In the genomic region with DNA sequence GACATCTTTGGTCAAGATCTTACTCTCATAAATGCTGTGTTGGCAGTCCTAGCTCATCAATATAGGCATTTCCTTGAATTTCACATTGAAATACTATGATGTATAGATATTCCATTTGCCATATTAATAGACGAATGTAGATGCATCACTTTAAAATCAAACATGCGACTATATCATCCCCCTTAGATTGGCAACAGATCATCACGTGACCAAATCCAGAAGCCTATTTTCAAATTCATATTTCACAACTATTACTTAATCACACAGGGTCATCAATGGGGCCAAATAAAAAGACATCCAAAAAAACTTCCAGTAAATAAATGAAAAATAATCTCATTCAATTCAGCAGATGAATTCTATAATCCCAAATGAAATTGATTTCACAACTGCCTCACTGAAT, we compare ENCODE assay signal across 2 cellular contexts.
TF ChIP-seq lines count a peak whose summit lies in the region.

No MANE protein-coding gene starts in this region.

TF ChIP-seq in IMR-90, 13 proteins besides CTCF, POLR2A, EP300 and RAD21:
- TF ChIP-seq, protein P1, sequence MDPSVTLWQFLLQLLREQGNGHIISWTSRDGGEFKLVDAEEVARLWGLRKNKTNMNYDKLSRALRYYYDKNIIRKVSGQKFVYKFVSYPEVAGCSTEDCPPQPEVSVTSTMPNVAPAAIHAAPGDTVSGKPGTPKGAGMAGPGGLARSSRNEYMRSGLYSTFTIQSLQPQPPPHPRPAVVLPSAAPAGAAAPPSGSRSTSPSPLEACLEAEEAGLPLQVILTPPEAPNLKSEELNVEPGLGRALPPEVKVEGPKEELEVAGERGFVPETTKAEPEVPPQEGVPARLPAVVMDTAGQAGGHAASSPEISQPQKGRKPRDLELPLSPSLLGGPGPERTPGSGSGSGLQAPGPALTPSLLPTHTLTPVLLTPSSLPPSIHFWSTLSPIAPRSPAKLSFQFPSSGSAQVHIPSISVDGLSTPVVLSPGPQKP (IDR thresholded peaks at IDR 0.05; ENCODE audit: borderline replicate concordance, low read depth, low read length): no peak
- TF ChIP-seq MXI1 (IDR thresholded peaks at IDR 0.05; ENCODE audit: borderline replicate concordance, low read depth, low read length) (no peak), SMC3 (IDR thresholded peaks at IDR 0.05; ENCODE audit: low read depth, low read length) (no peak), CEBPB (IDR thresholded peaks at IDR 0.05; ENCODE audit: low read depth, low read length) (no peak), CHD1 (IDR thresholded peaks at IDR 0.05; ENCODE audit: low read depth, low read length) (no peak), RCOR1 (IDR thresholded peaks at IDR 0.05; ENCODE audit: insufficient replicate concordance, low read length) (no peak), MAFK (IDR thresholded peaks at IDR 0.05; ENCODE audit: low read depth, low read length) (0 out of 2 replicates have a peak, but pooled peaks have one; percentile 14)
- TF ChIP-seq, protein P2, sequence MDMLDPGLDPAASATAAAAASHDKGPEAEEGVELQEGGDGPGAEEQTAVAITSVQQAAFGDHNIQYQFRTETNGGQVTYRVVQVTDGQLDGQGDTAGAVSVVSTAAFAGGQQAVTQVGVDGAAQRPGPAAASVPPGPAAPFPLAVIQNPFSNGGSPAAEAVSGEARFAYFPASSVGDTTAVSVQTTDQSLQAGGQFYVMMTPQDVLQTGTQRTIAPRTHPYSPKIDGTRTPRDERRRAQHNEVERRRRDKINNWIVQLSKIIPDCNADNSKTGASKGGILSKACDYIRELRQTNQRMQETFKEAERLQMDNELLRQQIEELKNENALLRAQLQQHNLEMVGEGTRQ (IDR thresholded peaks at IDR 0.05; ENCODE audit: low read depth, low read length): no peak
TF ChIP-seq in IMR-90: peak in this region for 1.

TF ChIP-seq in K562, 482 proteins besides CTCF, POLR2A, EP300 and RAD21:
- TF ChIP-seq TFE3 (CRISPR knock-in tag; IDR thresholded peaks at IDR 0.05): peak; percentile 58
- no peak for TF ChIP-seq ZNF766 (CRISPR knock-in tag; conservative IDR thresholded peaks at IDR 0.05)
